Comparison of ENCODE assay signal across 1 cellular context in genomic region chr9:115126406-115126805, GRCh38.
TF ChIP-seq lines count a peak whose summit lies in the region.

No MANE protein-coding gene starts in this region.

TF ChIP-seq in IMR-90, 13 proteins besides CTCF, POLR2A, EP300 and RAD21 (continued from another document):
- TF ChIP-seq CHD1 (IDR thresholded peaks at IDR 0.05; ENCODE audit: low read depth, low read length) (no peak), MAZ (IDR thresholded peaks at IDR 0.05; ENCODE audit: borderline replicate concordance, low read depth, low read length) (no peak)
